Comparison of ENCODE assay signal across 8 cellular contexts in genomic region chr4:121484633-121485032, GRCh38.
DNase-seq lines count a peak whose midpoint lies in the region; ATAC-seq and TF ChIP-seq lines count a peak whose summit lies in the region.

No MANE protein-coding gene starts in this region.

- H3F3A ChIP-seq in smooth muscle cell (ENCODE audit: low read depth) = no peaks in the 10 kb centered on the region

- H3K27me3 Mint-ChIP-seq in activated CD4-positive, alpha-beta T cell treated with anti-CD3 and anti-CD28 coated beads, Interleukin-2, amount 10 ng/mL, durations not matched to agents 24 days and 14 days = peaks cover 34% of the 10 kb centered on the region

- peaks cover 3% of the 10 kb centered on the region for H3K4me1 Mint-ChIP-seq in activated CD4-positive, alpha-beta T cell treated with anti-CD3 and anti-CD28 coated beads, Interleukin-2, amount 10 ng/mL, durations not matched to agents 24 days and 14 days

- TF ChIP-seq CTCF in smooth muscle cell (IDR thresholded peaks at IDR 0.05; ENCODE audit: borderline replicate concordance, insufficient read depth, poor library complexity, severe bottlenecking) = peak; percentile 63

- no peaks in the 10 kb centered on the region for H3K9me3 Mint-ChIP-seq in activated CD4-positive, alpha-beta T cell treated with anti-CD3 and anti-CD28 coated beads, Interleukin-2, amount 10 ng/mL, durations not matched to agents 24 days and 14 days

- DNase-seq in activated CD4-positive, alpha-beta T cell treated with anti-CD3 and anti-CD28 coated beads, Interleukin-2, amount 10 ng/mL, durations not matched to agents 24 days and 14 days = peak; percentile 73
- no peak for DNase-seq in activated CD4-positive, alpha-beta T cell treated with anti-CD3 and anti-CD28 coated beads for 4 hours
- DNase-seq in SW480 (ENCODE audit: low spot score) = peak; percentile 21
- DNase-seq in globus pallidus (ENCODE audit: low spot score) = peak; percentile 11
- no peak for DNase-seq in smooth muscle cell (lab: John Stamatoyannopoulos, UW; ENCODE audit: unreplicated experiment)
- DNase-seq in NCI-H2196 treated with DMSO at 0.1 percent for 48 hours (lab: John Stamatoyannopoulos, UW; ENCODE audit: unreplicated experiment) = no peak

- H3K27me3 ChIP-seq in smooth muscle cell (ENCODE audit: low read depth) = no peaks in the 10 kb centered on the region

- H2AFZ ChIP-seq in smooth muscle cell (ENCODE audit: low read depth) = no peak overlapping the region

- no peak overlapping the region for H3K27ac ChIP-seq in smooth muscle cell (ENCODE audit: low read depth)

- H3K79me2 ChIP-seq in smooth muscle cell (ENCODE audit: low read depth) = no peaks in the 10 kb centered on the region

- H4K20me1 ChIP-seq in smooth muscle cell (ENCODE audit: low read depth) = no peaks in the 10 kb centered on the region

- no peaks in the 10 kb centered on the region for H3K4me1 ChIP-seq in smooth muscle cell (ENCODE audit: low read depth)

- 14% methylated on average over 1 of the region's 1 CpG for WGBS in smooth muscle cell (ENCODE audit: low lambda C conversion rate)

- H3K4me3 Mint-ChIP-seq in activated CD4-positive, alpha-beta T cell treated with anti-CD3 and anti-CD28 coated beads, Interleukin-2, amount 10 ng/mL, durations not matched to agents 24 days and 14 days = no peak overlapping the region

- no peak overlapping the region for H3K4me3 ChIP-seq in smooth muscle cell

- intact Hi-C loops in activated CD4-positive, alpha-beta T cell treated with anti-CD3 and anti-CD28 coated beads, Interleukin-2, amount 10 ng/mL, durations not matched to agents 24 days and 14 days (cut with micrococcal nuclease) = loop anchor here (1.0 to 2.0 kb wide), 3 partner anchors 172 to 252 kb away; no protein-coding TSS in a partner anchor

- H3K4me2 ChIP-seq in smooth muscle cell = no peak overlapping the region

- no peaks in the 10 kb centered on the region for H3K36me3 Mint-ChIP-seq in activated CD4-positive, alpha-beta T cell treated with anti-CD3 and anti-CD28 coated beads, Interleukin-2, amount 10 ng/mL, durations not matched to agents 24 days and 14 days (ENCODE audit: low read depth)

- H3K9ac ChIP-seq in smooth muscle cell (ENCODE audit: low read depth) = no peak overlapping the region

- H3K36me3 ChIP-seq in smooth muscle cell (ENCODE audit: low read depth) = no peaks in the 10 kb centered on the region

- H3K27ac Mint-ChIP-seq in activated CD4-positive, alpha-beta T cell treated with anti-CD3 and anti-CD28 coated beads, Interleukin-2, amount 10 ng/mL, durations not matched to agents 24 days and 14 days = no peak overlapping the region

- peak; percentile 98 for ATAC-seq in GM21447 (IDR thresholded peaks at IDR 0.05; ENCODE audit: unreplicated experiment)
- ATAC-seq in HG03558 (IDR thresholded peaks at IDR 0.05; ENCODE audit: extremely low read depth, unreplicated experiment) = peak; percentile 91

- H3K9me3 ChIP-seq in smooth muscle cell (replicated peaks; ENCODE audit: low read depth) = no peaks in the 10 kb centered on the region

Comparison
In these comparisons a context has a peak if more than half of its experiments do, and no peak if none do; other contexts are left out.
1. DNase-seq: peak in activated CD4-positive, alpha-beta T cell treated with anti-CD3 and anti-CD28 coated beads, Interleukin-2, amount 10 ng/mL, durations not matched to agents 24 days and 14 days (single experiment), SW480 (single experiment) and globus pallidus (single experiment); none in activated CD4-positive, alpha-beta T cell treated with anti-CD3 and anti-CD28 coated beads for 4 hours (0 of 2), smooth muscle cell (single experiment) and NCI-H2196 treated with DMSO at 0.1 percent for 48 hours (single experiment).